Comparison of ENCODE assay signal across 10 cellular contexts in the genomic region with DNA sequence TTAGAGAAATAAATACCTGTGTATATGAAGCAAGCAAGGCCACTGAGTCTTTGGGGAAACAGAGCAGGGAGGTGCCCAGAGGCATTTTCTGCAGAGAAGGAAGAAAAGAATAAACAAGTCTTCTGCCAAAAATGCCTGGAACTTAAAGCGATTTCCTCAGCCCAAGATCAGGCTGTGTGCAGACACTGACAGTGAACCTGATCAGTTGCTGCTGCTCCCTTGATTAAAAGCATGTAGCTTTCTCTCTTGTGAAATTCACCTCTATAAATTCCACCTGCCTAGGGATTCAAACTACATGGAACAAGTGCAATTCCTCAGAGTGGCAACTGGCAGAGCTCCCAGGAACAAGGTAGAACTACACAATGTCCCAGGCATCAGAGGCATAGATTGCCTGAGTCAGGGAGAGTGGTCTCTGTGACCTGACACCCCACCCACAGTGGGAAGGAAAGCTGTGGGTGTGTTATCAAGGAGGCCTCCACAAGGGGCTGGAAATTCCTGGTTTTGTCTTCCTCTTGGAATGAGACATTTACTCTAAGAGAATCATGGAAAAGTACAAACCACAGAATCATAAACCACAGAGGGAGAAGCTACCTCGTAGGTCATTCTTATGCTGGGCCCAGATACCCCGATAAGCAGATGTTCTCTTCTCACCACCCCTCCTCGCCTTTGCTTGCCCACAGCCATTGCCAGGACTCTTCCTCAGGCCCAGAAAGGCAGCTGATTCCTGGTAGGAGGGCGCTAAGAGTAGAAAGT. TPM values are rescaled to one million over a fixed set of nuclear protein-coding genes. Genes with fewer than 3 reads are reported as not detected.
A peak's percentile ranks its signal among the peaks of the same experiment; 100 is the strongest.
DNase-seq lines count a peak whose midpoint lies in the region; ATAC-seq, FAIRE-seq and TF ChIP-seq lines count a peak whose summit lies in the region.
"Had no signal": no experiment of that assay in that cellular context is flagged by ENCODE, and none has a peak within 500 bp of the region (broad histone marks: within the 10 kb centered on the region; RNA-seq: fewer than 3 reads in every experiment).

No MANE protein-coding gene starts in this region.

- H3K9ac ChIP-seq in smooth muscle cell (ENCODE audit: low read depth), result peak overlapping the region; percentile 98

- no peak for ATAC-seq in GM18868 (IDR thresholded peaks at IDR 0.05; ENCODE audit: unreplicated experiment)

- H3K36me3 ChIP-seq in left ventricle myocardium inferior, result peaks cover 6% of the 10 kb centered on the region
- H3K36me3 ChIP-seq in smooth muscle cell (ENCODE audit: low read depth), result no peaks in the 10 kb centered on the region
- H3K36me3 ChIP-seq: neutrophil had no signal

- TF ChIP-seq CTCF in VCaP (conservative IDR thresholded peaks at IDR 0.05) (no peak), left ventricle myocardium inferior (IDR thresholded peaks at IDR 0.05; ENCODE audit: borderline replicate concordance) (no peak), smooth muscle cell (IDR thresholded peaks at IDR 0.05; ENCODE audit: borderline replicate concordance, insufficient read depth, poor library complexity, severe bottlenecking) (no peak)

- H2AFZ ChIP-seq in smooth muscle cell (ENCODE audit: low read depth), result no peak overlapping the region

- no peak overlapping the region for H3K4me3 ChIP-seq in left ventricle myocardium inferior
- H3K4me3 ChIP-seq in smooth muscle cell, result no peak overlapping the region

- H3K4me1 ChIP-seq in left ventricle myocardium inferior, result peaks cover 56% of the 10 kb centered on the region
- peaks cover 22% of the 10 kb centered on the region for H3K4me1 ChIP-seq in smooth muscle cell (ENCODE audit: low read depth)

- DNase-seq in H54 (ENCODE audit: insufficient read length, low spot score) (peak; percentile 26), left ventricle myocardium inferior (peak; percentile 34), smooth muscle cell (lab: John Stamatoyannopoulos, UW; ENCODE audit: unreplicated experiment) (no peak), NCI-H446 treated with DMSO at 0.1 percent for 48 hours (lab: John Stamatoyannopoulos, UW) (no peak), NCI-H446 (lab: John Stamatoyannopoulos, UW) (no peak)
- no peak for DNase-seq in activated naive CD4-positive, alpha-beta T cell treated with anti-CD3 and anti-CD28 coated beads, Interleukin-2, amount 50 U/mL, for 16 hours
- DNase-seq: activated B cell treated with CpG ODN at 0.5 μM for 24 hours had no signal

- WGBS in smooth muscle cell (ENCODE audit: low lambda C conversion rate), result 21% methylated on average over 5 of the region's 5 CpGs

- H3K27ac ChIP-seq in VCaP (peak overlapping the region; percentile 58), left ventricle myocardium inferior (replicated peaks) (peak overlapping the region; percentile 93), smooth muscle cell (ENCODE audit: low read depth) (peak overlapping the region; percentile 100)
- H3K27ac ChIP-seq: neutrophil had no signal

- no peaks in the 10 kb centered on the region for H4K20me1 ChIP-seq in smooth muscle cell (ENCODE audit: low read depth)

- no peaks in the 10 kb centered on the region for H3K27me3 ChIP-seq in left ventricle myocardium inferior (ENCODE audit: low read depth)
- no peaks in the 10 kb centered on the region for H3K27me3 ChIP-seq in smooth muscle cell (ENCODE audit: low read depth)

- H3K9me3 ChIP-seq in left ventricle myocardium inferior (replicated peaks) (peaks cover 13% of the 10 kb centered on the region), smooth muscle cell (replicated peaks; ENCODE audit: low read depth) (no peaks in the 10 kb centered on the region)
- H3K9me3 ChIP-seq: neutrophil had no signal

- peaks cover 9% of the 10 kb centered on the region for H3K79me2 ChIP-seq in smooth muscle cell (ENCODE audit: low read depth)

- H3K4me2 ChIP-seq in smooth muscle cell, result peak overlapping the region; percentile 71

- TF ChIP-seq POLR2A in H54 (IDR thresholded peaks at IDR 0.05; ENCODE audit: low read depth, low read length), result no peak

- H3F3A ChIP-seq in smooth muscle cell (ENCODE audit: low read depth), result peaks cover 20% of the 10 kb centered on the region

- intact Hi-C loops in left ventricle myocardium inferior (cut with micrococcal nuclease), result no loop called here

- no peak for FAIRE-seq in H54 (lab: Jason Lieb, UNC)

RNA-seq across cellular contexts. Expression of a gene that starts 1.8 kb away (rescaled TPM):
- total RNA-seq in left ventricle myocardium inferior (116 TPM), smooth muscle cell (68.0 and 108 TPM in 2 replicates)
- 21.7 and 22.2 TPM in 2 replicates for polyA plus RNA-seq in smooth muscle cell

Comparison
In these comparisons a context has a peak if more than half of its experiments do, and no peak if none do; other contexts are left out.
1. DNase-seq: peak in H54 (single experiment) and left ventricle myocardium inferior (single experiment); none in smooth muscle cell (single experiment), NCI-H446 treated with DMSO at 0.1 percent for 48 hours (single experiment), activated naive CD4-positive, alpha-beta T cell treated with anti-CD3 and anti-CD28 coated beads, Interleukin-2, amount 50 U/mL, for 16 hours (single experiment) and NCI-H446 (0 of 2).
2. Peak in every context shown above with its lines, with median percentiles within 50 percentile points of each other: H3K27ac ChIP-seq.